ENCODE assay signal across 16 cellular contexts in genomic region chr1:24905979-24906720, GRCh38. TPM values are rescaled to one million over a fixed set of nuclear protein-coding genes. Genes with fewer than 3 reads are reported as not detected.
DNase-seq lines count a peak whose midpoint lies in the region; ATAC-seq and TF ChIP-seq lines count a peak whose summit lies in the region.
"Had no signal": no experiment of that assay in that cellular context is flagged by ENCODE, and none has a peak within 500 bp of the region (broad histone marks: within the 10 kb centered on the region; RNA-seq: fewer than 3 reads in every experiment).

No MANE protein-coding gene starts in this region.

- peak overlapping the region; percentile 92 for H3K27ac Mint-ChIP-seq in stimulated activated effector memory CD8-positive, alpha-beta T cell treated with anti-CD3 and anti-CD28 coated beads, Interleukin-12 subunit alpha, Interleukin-12 subunit beta, amount 100 ng/mL, for 72 hours

- no peaks in the 10 kb centered on the region for H3K9me2 ChIP-seq in PC-3 (replicated peaks; ENCODE audit: low read length)

- H3K4me3 Mint-ChIP-seq in stimulated activated effector memory CD8-positive, alpha-beta T cell treated with anti-CD3 and anti-CD28 coated beads, Interleukin-12 subunit alpha, Interleukin-12 subunit beta, amount 100 ng/mL, for 72 hours: no peak overlapping the region
- H3K4me3 Mint-ChIP-seq: naive B cell had no signal

- peaks cover 73% of the 10 kb centered on the region for H3K4me1 Mint-ChIP-seq in stimulated activated effector memory CD8-positive, alpha-beta T cell treated with anti-CD3 and anti-CD28 coated beads, Interleukin-12 subunit alpha, Interleukin-12 subunit beta, amount 100 ng/mL, for 72 hours

- H3K36me3 Mint-ChIP-seq in stimulated activated effector memory CD8-positive, alpha-beta T cell treated with anti-CD3 and anti-CD28 coated beads, Interleukin-12 subunit alpha, Interleukin-12 subunit beta, amount 100 ng/mL, for 72 hours: peaks cover 100% of the 10 kb centered on the region

- DNase-seq in activated CD4-positive, alpha-beta T cell treated with anti-CD3 and anti-CD28 coated beads for 1 hour: peak; percentile 3
- DNase-seq in activated CD4-positive, alpha-beta T cell treated with anti-CD3 and anti-CD28 coated beads, Interleukin-2, amount 50 U/mL, for 1 hour: no peak
- DNase-seq in Peyer's patch (peak; percentile 15 to 37 (median 27)), ecto neural progenitor cell (ENCODE audit: low spot score) (peak; percentile 44), DMS153 (lab: John Stamatoyannopoulos, UW) (no peak), PC-3 (no peak)
- peak; percentile 1 to 47 for DNase-seq in stimulated activated effector memory CD8-positive, alpha-beta T cell treated with anti-CD3 and anti-CD28 coated beads, Interleukin-12 subunit alpha, Interleukin-12 subunit beta, amount 100 ng/mL, for 72 hours (ENCODE audit: low spot score in 2 of 2)
- DNase-seq: 8988T, foreskin fibroblast, left ventricle myocardium superior, naive B cell, NCI-H146, NCI-H446, SJCRH30 had no signal

- H3K9me3 Mint-ChIP-seq in stimulated activated effector memory CD8-positive, alpha-beta T cell treated with anti-CD3 and anti-CD28 coated beads, Interleukin-12 subunit alpha, Interleukin-12 subunit beta, amount 100 ng/mL, for 72 hours: no peaks in the 10 kb centered on the region
- H3K9me3 Mint-ChIP-seq: naive B cell had no signal

- H3K27ac ChIP-seq in Peyer's patch (no peak overlapping the region), PC-3 (ENCODE audit: low read length) (no peak overlapping the region)
- H3K27ac ChIP-seq: C4-2B, SJCRH30 had no signal

- BruUV-seq in PC-3 (replicated peaks; lab: Mats Ljungman, UMichigan): no TSS peak

- no peak overlapping the region for H3K4me2 ChIP-seq in PC-3 (ENCODE audit: low read length)

- intact Hi-C loops in PC-3 (cut with micrococcal nuclease): no loop called here

- H3K4me3 ChIP-seq in Peyer's patch (no peak overlapping the region), PC-3 (ENCODE audit: low read length) (no peak overlapping the region)
- H3K4me3 ChIP-seq: SJCRH30 had no signal

- no peak overlapping the region for H2AFZ ChIP-seq in PC-3 (ENCODE audit: low read length)

- no peaks in the 10 kb centered on the region for H3F3A ChIP-seq in PC-3 (ENCODE audit: low read length, unreplicated experiment)

- no peak overlapping the region for H3K9ac ChIP-seq in PC-3 (ENCODE audit: low read length)

- H3K27me3 ChIP-seq in Peyer's patch: no peaks in the 10 kb centered on the region
- no peaks in the 10 kb centered on the region for H3K27me3 ChIP-seq in PC-3 (ENCODE audit: low read length)

- CTCF ChIA-PET in PC-3 (lab: Charles Lee): no interaction called here

- POLR2A ChIA-PET in PC-3 (lab: Charles Lee; ENCODE audit: unreplicated experiment): no interaction called here

- no peaks in the 10 kb centered on the region for H4K20me1 ChIP-seq in PC-3 (ENCODE audit: low read length)

- H3K36me3 ChIP-seq in Peyer's patch (peaks cover 0 to 8% (median 0%) of the 10 kb centered on the region in 3 donors), PC-3 (ENCODE audit: low read depth, low read length) (no peaks in the 10 kb centered on the region)
- H3K36me3 ChIP-seq: SJCRH30 had no signal

- no peak for TF ChIP-seq CTCF in Peyer's patch (IDR thresholded peaks at IDR 0.05)
- TF ChIP-seq CTCF in PC-3 (conservative IDR thresholded peaks at IDR 0.05; ENCODE audit: low read depth, low read length): no peak

- H3K9me3 ChIP-seq in Peyer's patch (no peaks in the 10 kb centered on the region), PC-3 (ENCODE audit: low read length) (no peaks in the 10 kb centered on the region)
- H3K9me3 ChIP-seq: SJCRH30 had no signal

- H3K79me2 ChIP-seq in PC-3 (ENCODE audit: low read length): no peaks in the 10 kb centered on the region

- no peak for TF ChIP-seq POLR2A in Peyer's patch (IDR thresholded peaks at IDR 0.05)

- peaks cover 0 to 13% (median 3%) of the 10 kb centered on the region in 4 donors for H3K4me1 ChIP-seq in Peyer's patch
- H3K4me1 ChIP-seq in PC-3 (ENCODE audit: insufficient read depth, low read length): no peaks in the 10 kb centered on the region

- no peak for ATAC-seq in stimulated activated effector memory CD8-positive, alpha-beta T cell treated with anti-CD3 and anti-CD28 coated beads, Interleukin-12 subunit alpha, Interleukin-12 subunit beta, amount 100 ng/mL, for 72 hours
- no peak for ATAC-seq in HG03442 (IDR thresholded peaks at IDR 0.05; ENCODE audit: unreplicated experiment)
- no peak for ATAC-seq in PC-3
- ATAC-seq: left ventricle myocardium superior had no signal

RNA-seq across cellular contexts. Expression of gene RUNX3, which starts 23.9 kb away (rescaled TPM):
- total RNA-seq in Peyer's patch (1 to 10 TPM; 2.1 to 9.9 (median 6.0) TPM), PC-3 (2014; rRNA removed) (2.8 and 3.7 TPM in 2 replicates)

Comparison
In these comparisons a context has a peak if more than half of its experiments do, and no peak if none do; other contexts are left out.
1. DNase-seq: peak in activated CD4-positive, alpha-beta T cell treated with anti-CD3 and anti-CD28 coated beads for 1 hour (single experiment), Peyer's patch (3 of 3), ecto neural progenitor cell (single experiment) and stimulated activated effector memory CD8-positive, alpha-beta T cell treated with anti-CD3 and anti-CD28 coated beads, Interleukin-12 subunit alpha, Interleukin-12 subunit beta, amount 100 ng/mL, for 72 hours (2 of 2); none in activated CD4-positive, alpha-beta T cell treated with anti-CD3 and anti-CD28 coated beads, Interleukin-2, amount 50 U/mL, for 1 hour (single experiment), DMS153 (single experiment) and PC-3 (single experiment).